22 cellular contexts compared by ENCODE assay signal in genomic region chr5:165495829-165496380, GRCh38.
DNase-seq lines count a peak whose midpoint lies in the region; ATAC-seq, FAIRE-seq and TF ChIP-seq lines count a peak whose summit lies in the region.
"Had no signal": no experiment of that assay in that cellular context is flagged by ENCODE, and none has a peak within 500 bp of the region (broad histone marks: within the 10 kb centered on the region; RNA-seq: fewer than 3 reads in every experiment).

No MANE protein-coding gene starts in this region.

- DNase-seq in KBM-7 (peak; percentile 62), RPMI7951 (ENCODE audit: low read depth) (peak; percentile 3), fibroblast of mammary gland (ENCODE audit: low read depth) (peak; percentile 37), retina (peak; percentile 12), NCI-H82 treated with DMSO at 0.1 percent for 48 hours (lab: John Stamatoyannopoulos, UW; ENCODE audit: unreplicated experiment) (no peak), H54 (ENCODE audit: insufficient read length, low spot score) (no peak), MM.1S (no peak)
- DNase-seq: activated CD4-positive, CD25-positive, alpha-beta regulatory T cell treated with anti-CD3 and anti-CD28 coated beads, Interleukin-2, amount 50 U/mL, for 72 hours; activated T-cell treated with anti-CD3 and anti-CD28 coated beads, Interleukin-2, amount 50 U/mL, for 48 hours; brain microvascular endothelial cell; cortex of kidney; NCI-H1105 treated with DMSO at 0.1 percent for 48 hours; NCI-H446 treated with DMSO at 0.1 percent for 48 hours; pancreas; RPMI8226; T-helper 9 cell; testis had no signal

- H3K4me3 ChIP-seq in fibroblast of mammary gland (ENCODE audit: control insufficient read depth, low read depth, low read length) (no peak overlapping the region), MM.1S (ENCODE audit: low read length) (no peak overlapping the region)
- H3K4me3 ChIP-seq: K562, pancreas, testis had no signal

- in situ Hi-C loops in KBM-7 (cut with MboI; ENCODE audit: low pct_unique_long_range_greater_than_20kb, low sequenced_read_pairs): no loop called here

- no peak for TF ChIP-seq POLR2A in H54 (IDR thresholded peaks at IDR 0.05; ENCODE audit: low read depth, low read length)

- no peaks in the 10 kb centered on the region for H3K36me3 ChIP-seq in MM.1S (replicated peaks; ENCODE audit: insufficient read depth, low read length)
- H3K36me3 ChIP-seq: brain microvascular endothelial cell, pancreas had no signal

- H3K9me3 ChIP-seq in MM.1S (replicated peaks; ENCODE audit: insufficient read depth, low read length): no peaks in the 10 kb centered on the region
- H3K9me3 ChIP-seq: pancreas, testis had no signal

- H3K4me1 ChIP-seq in MM.1S (ENCODE audit: low read length): no peaks in the 10 kb centered on the region
- H3K4me1 ChIP-seq: pancreas, testis had no signal

- H3K9me2 ChIP-seq in MM.1S (replicated peaks; ENCODE audit: insufficient read depth, low read length): no peaks in the 10 kb centered on the region

- H4K20me1 ChIP-seq in MM.1S (ENCODE audit: insufficient read depth, low read length): no peaks in the 10 kb centered on the region

- H3K27ac ChIP-seq in MM.1S (ENCODE audit: low read length): no peak overlapping the region
- H3K27ac ChIP-seq: brain microvascular endothelial cell, pancreas, testis had no signal

- H3K27me3 ChIP-seq in MM.1S (replicated peaks; ENCODE audit: insufficient read depth, low read length): no peaks in the 10 kb centered on the region
- H3K27me3 ChIP-seq: brain microvascular endothelial cell, pancreas, testis had no signal

- H3F3A ChIP-seq in MM.1S (ENCODE audit: insufficient read depth, low read length): no peaks in the 10 kb centered on the region

- TF ChIP-seq CTCF in fibroblast of mammary gland (conservative IDR thresholded peaks at IDR 0.05; ENCODE audit: control insufficient read depth, insufficient read depth, low read depth, low read length) (no peak), MM.1S (IDR thresholded peaks at IDR 0.05; ENCODE audit: low read length) (no peak)

- no peak overlapping the region for H2AFZ ChIP-seq in MM.1S (ENCODE audit: low read length)

- H3K79me2 ChIP-seq in MM.1S (ENCODE audit: low read length): no peaks in the 10 kb centered on the region

- no peak for ATAC-seq in HG03280 (IDR thresholded peaks at IDR 0.05; ENCODE audit: unreplicated experiment)
- ATAC-seq: K562; stimulated activated memory B cell treated with anti-CD40 and anti-IgM and Interleukin-4, amounts not matched to agents 10 μg/mL and 1 μg/mL and 100 μg/mL, for 72 hours had no signal

- H3K9ac ChIP-seq in MM.1S (ENCODE audit: low read length): no peak overlapping the region

- FAIRE-seq in H54 (lab: Jason Lieb, UNC): no peak
- FAIRE-seq: frontal cortex, GM18507, K562, pancreas had no signal

- H3K4me2 ChIP-seq in MM.1S (ENCODE audit: low read depth, low read length): no peak overlapping the region

Comparison
In these comparisons a context has a peak if more than half of its experiments do, and no peak if none do; other contexts are left out.
1. DNase-seq: peak in KBM-7 (single experiment), RPMI7951 (single experiment), fibroblast of mammary gland (single experiment) and retina (single experiment); none in NCI-H82 treated with DMSO at 0.1 percent for 48 hours (single experiment), H54 (single experiment) and MM.1S (single experiment).